Comparison of ENCODE assay signal across 7 cellular contexts in genomic region chr13:50609016-50609415, GRCh38.
"Had no signal": no experiment of that assay in that cellular context is flagged by ENCODE, and none has a peak within 500 bp of the region (broad histone marks: within the 10 kb centered on the region; RNA-seq: fewer than 3 reads in every experiment).

No MANE protein-coding gene starts in this region.

- H3K4me1 ChIP-seq: HAP-1 had no signal

- H3K36me3 ChIP-seq: HAP-1 had no signal

- H3K9me3 Mint-ChIP-seq: HFFc6, IgD-negative memory B cell had no signal

- DNase-seq: GM23248, GOT3, H7, HFFc6 had no signal

- H3K4me3 Mint-ChIP-seq: HFFc6, IgD-negative memory B cell had no signal

- H3K27ac ChIP-seq: GM23248, HL-60 had no signal

- H3K36me3 Mint-ChIP-seq: IgD-negative memory B cell had no signal

- H3K27ac Mint-ChIP-seq: HFFc6, IgD-negative memory B cell had no signal

- H3K4me3 ChIP-seq: GM23248, HAP-1 had no signal

- H3K9ac ChIP-seq: GM23248 had no signal

- H3K9me3 ChIP-seq: HAP-1 had no signal

- H2AFZ ChIP-seq: GM23248 had no signal
